ENCODE assay signal across 8 cellular contexts in genomic region chr1:31745071-31745897, GRCh38. TPM values are rescaled to one million over a fixed set of nuclear protein-coding genes. Genes with fewer than 3 reads are reported as not detected.
DNase-seq lines count a peak whose midpoint lies in the region; ATAC-seq, FAIRE-seq and TF ChIP-seq lines count a peak whose summit lies in the region.

No MANE protein-coding gene starts in this region.

- TF ChIP-seq POLR2A in A549 (IDR thresholded peaks at IDR 0.05; ENCODE audit: low read length), result no peak

- no peaks in the 10 kb centered on the region for H3K79me1 ChIP-seq in mesenchymal stem cell (replicated peaks; ENCODE audit: low read length, poor library complexity, severe bottlenecking)

- no peak overlapping the region for H2BK5ac ChIP-seq in mesenchymal stem cell (ENCODE audit: low read depth, low read length, poor library complexity, severe bottlenecking)

- TF ChIP-seq EP300 in A549 (IDR thresholded peaks at IDR 0.05), result no peak

- H3K4ac ChIP-seq in mesenchymal stem cell (ENCODE audit: low read depth in 1 of 2, low read length in 2 of 2), result no peak overlapping the region

- peak; percentile 85 to 95; a peak in 5 of 6 replicates for ATAC-seq in A549

- no peak overlapping the region for H3K23ac ChIP-seq in mesenchymal stem cell (ENCODE audit: low read length in 2 of 2)

- no peak for FAIRE-seq in A549 (lab: Jason Lieb, UNC)

- no peak overlapping the region for H4K8ac ChIP-seq in mesenchymal stem cell (ENCODE audit: low read length)

- H3K4me2 ChIP-seq in A549 (no peak overlapping the region), mesenchymal stem cell (ENCODE audit: low read length, poor library complexity, severe bottlenecking) (no peak overlapping the region)

- no peak overlapping the region for H3K14ac ChIP-seq in mesenchymal stem cell (ENCODE audit: low read length in 2 of 2)

- H2BK15ac ChIP-seq in mesenchymal stem cell (ENCODE audit: low read depth, poor library complexity, severe bottlenecking), result peak overlapping the region; percentile 17

- no peak overlapping the region for H2BK120ac ChIP-seq in mesenchymal stem cell (ENCODE audit: low read depth, low read length)

- H3K36me3 ChIP-seq in mesenchymal stem cell (ENCODE audit: control insufficient read depth in 1 of 2, insufficient read depth in 2 of 2, low read depth in 1 of 2, low read length in 2 of 2), result peaks cover 0 to 8% of the 10 kb centered on the region in 2 experiments

- H3K18ac ChIP-seq in mesenchymal stem cell (ENCODE audit: low read depth in 1 of 2, low read length in 2 of 2), result no peak overlapping the region

- no peak overlapping the region for H2AK5ac ChIP-seq in mesenchymal stem cell (ENCODE audit: low read length, severe bottlenecking)

- no peak overlapping the region for H2BK12ac ChIP-seq in mesenchymal stem cell (ENCODE audit: low read length in 2 of 2)

- no peak overlapping the region for H2AFZ ChIP-seq in mesenchymal stem cell (ENCODE audit: low read depth, low read length)

- WGBS in A549 (ENCODE audit: missing lambda C conversion rate), result 40% methylated on average over 3 of the region's 4 CpGs
- WGBS in mesenchymal stem cell, result 50% methylated on average over 4 of the region's 4 CpGs

- H3K9ac ChIP-seq in mesenchymal stem cell (ENCODE audit: low read length), result peak overlapping the region; percentile 32

- H4K91ac ChIP-seq in mesenchymal stem cell (ENCODE audit: low read length), result no peak overlapping the region

- H3K4me3 ChIP-seq in A549, result no peak overlapping the region
- no peak overlapping the region for H3K4me3 ChIP-seq in GM12865 (ENCODE audit: low read depth, low read length)
- no peak overlapping the region for H3K4me3 ChIP-seq in mesenchymal stem cell (ENCODE audit: insufficient read depth in 1 of 2, low read depth in 1 of 2, low read length in 2 of 2)

- TF ChIP-seq CTCF in A549 (IDR thresholded peaks at IDR 0.05) (peak; percentile 42; the same call in 2 of the 3 replicates), GM12865 (IDR thresholded peaks at IDR 0.05; ENCODE audit: insufficient read depth, low read depth, low read length, missing control alignments) (peak; percentile 82)

- DNase-seq in A549 (ENCODE audit: low read depth in 1 of 2, low spot score in 1 of 2) (peak; percentile 54 to 77), GM12865 (ENCODE audit: low read depth) (peak; percentile 63), NCI-H2227 (lab: John Stamatoyannopoulos, UW; ENCODE audit: unreplicated experiment) (peak; percentile 61), mesenchymal stem cell (peak; percentile 66), superior temporal gyrus (ENCODE audit: extremely low spot score) (peak; percentile 75), cerebellar nuclear complex (lab: John Stamatoyannopoulos, UW) (no peak)
- peak; percentile 62 to 70 for DNase-seq in activated CD4-positive, alpha-beta T cell treated with anti-CD3 and anti-CD28 coated beads, Interleukin-2, amount 50 U/mL, for 48 hours
- DNase-seq in effector CD8-positive, alpha-beta T cell (lab: John Stamatoyannopoulos, UW), result peak; percentile 12

- peak; percentile 68 to 73 for TF ChIP-seq RAD21 in A549 (conservative IDR thresholded peaks at IDR 0.05 in 1 of 2, IDR thresholded peaks at IDR 0.05 in 1 of 2)

- CTCF ChIA-PET in A549 (lab: Yijun Ruan, JAX), result interaction anchor here (0.7 to 9.9 kb wide), 28 partner anchors 9 to 126 kb away, joined by 3 to 102 read pairs (median 5); partner anchors contain the start of genes ADGRB2 and PEF1

- H3K9me3 ChIP-seq in A549, result no peaks in the 10 kb centered on the region
- no peaks in the 10 kb centered on the region for H3K9me3 ChIP-seq in mesenchymal stem cell (ENCODE audit: control insufficient read depth, low read length)

- H3K4me1 ChIP-seq in A549 (peaks cover 5% of the 10 kb centered on the region; the same call in 1 of the 3 replicates), mesenchymal stem cell (ENCODE audit: control insufficient read depth, insufficient read depth, low read depth, low read length) (peaks cover 15% of the 10 kb centered on the region)

- POLR2A ChIA-PET in A549 (lab: Yijun Ruan, JAX), result interaction anchor here (0.8 to 1.6 kb wide), 8 partner anchors 17 to 100 kb away, joined by 3 to 8 read pairs (median 3); partner anchors contain the start of gene PEF1

- peaks cover 5 to 26% of the 10 kb centered on the region in 2 experiments for H3K27me3 ChIP-seq in mesenchymal stem cell (ENCODE audit: control insufficient read depth in 1 of 2, insufficient read depth in 1 of 2, low read length in 2 of 2)

- H3K27ac ChIP-seq in A549 (peak overlapping the region in 1 of 2 experiments; percentile 21; a peak in 1 of 6 replicates), mesenchymal stem cell (ENCODE audit: low read length, poor library complexity, severe bottlenecking) (no peak overlapping the region)

TF ChIP-seq in A549, 52 proteins besides CTCF, POLR2A, EP300 and RAD21:
- TF ChIP-seq KDM5A (IDR thresholded peaks at IDR 0.05) (no peak), SMC3 (IDR thresholded peaks at IDR 0.05) (peak; percentile 73)
TF ChIP-seq in A549: peak in this region for 1.

RNA-seq across cellular contexts. Expression of gene ADGRB2, which starts 18.9 kb away (rescaled TPM):
- polyA plus RNA-seq in A549 (2011; rRNA removed) (2.3 and 2.7 TPM in 2 replicates), A549 (2017; fragmentation: RNase III; extraction: RNeasy Plus Mini Kit Qiagen cat#74134 plus additional on column Dnase treatment) (6.3 to 7.0 TPM (median 6.6 TPM) in 3 replicates)
- 6.5 and 9.5 TPM in 2 replicates for polyA plus RNA-seq in A549 (2012; cell fraction: cytosol; rRNA removed)
- 28.3 and 34.0 TPM in 2 replicates for polyA plus RNA-seq in A549 (2012; cell fraction: nucleus; rRNA removed)
- polyA minus RNA-seq in A549 (2011; rRNA and poly(A)+ RNA removed), result 2.5 and 3.3 TPM in 2 replicates
- 6.1 TPM for polyA plus RNA-seq in mesenchymal stem cell (2013, experiment 1 of 2)
- 5.3 TPM for polyA plus RNA-seq in mesenchymal stem cell (2013, experiment 2 of 2)

RNA-seq across cellular contexts. Expression of gene COL16A1, which starts 41.5 kb away (rescaled TPM):
- 1.4 and 1.5 TPM in 2 replicates for polyA plus RNA-seq in A549 (2011; rRNA removed)
- polyA plus RNA-seq in A549 (2012; cell fraction: cytosol; rRNA removed), result 2.4 and 3.5 TPM in 2 replicates
- polyA plus RNA-seq in A549 (2012; cell fraction: nucleus; rRNA removed), result 15.3 and 19.1 TPM in 2 replicates
- 8.1 to 11.1 TPM (median 10.4 TPM) in 3 replicates for polyA plus RNA-seq in A549 (2017; fragmentation: RNase III; extraction: RNeasy Plus Mini Kit Qiagen cat#74134 plus additional on column Dnase treatment)
- polyA minus RNA-seq in A549 (2011; rRNA and poly(A)+ RNA removed), result 0.95 and 1.4 TPM in 2 replicates
- 20.9 TPM for polyA plus RNA-seq in mesenchymal stem cell (2013, experiment 1 of 2)
- 18.3 TPM for polyA plus RNA-seq in mesenchymal stem cell (2013, experiment 2 of 2)

Comparison
In these comparisons a context has a peak if more than half of its experiments do, and no peak if none do; other contexts are left out.
1. DNase-seq: peak in A549 (2 of 2), GM12865 (single experiment), NCI-H2227 (single experiment), activated CD4-positive, alpha-beta T cell treated with anti-CD3 and anti-CD28 coated beads, Interleukin-2, amount 50 U/mL, for 48 hours (2 of 2), effector CD8-positive, alpha-beta T cell (single experiment), mesenchymal stem cell (single experiment) and superior temporal gyrus (single experiment); none in cerebellar nuclear complex (0 of 2).